8 cellular contexts compared by ENCODE assay signal in the genomic region with DNA sequence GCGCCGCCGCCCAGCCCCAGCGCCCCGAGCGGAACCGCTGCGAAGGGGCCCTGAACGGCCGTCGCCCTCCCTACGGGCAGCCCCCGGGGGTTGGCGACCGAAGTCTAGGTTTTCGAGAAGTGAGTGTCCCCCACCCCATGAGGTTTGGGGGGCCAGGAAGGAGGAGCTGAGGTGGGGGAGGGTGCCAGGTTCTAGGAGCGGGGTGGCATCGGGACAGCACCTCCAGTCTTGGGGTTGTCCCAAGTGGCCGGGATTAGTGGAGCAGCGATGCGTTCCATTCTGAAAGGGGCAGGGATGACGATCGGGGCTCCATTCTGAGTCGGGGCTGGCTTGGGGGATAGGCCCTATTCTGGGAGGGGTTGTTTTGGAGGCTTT. TPM values are rescaled to one million over a fixed set of nuclear protein-coding genes. Genes with fewer than 3 reads are reported as not detected.
DNase-seq lines count a peak whose midpoint lies in the region; ATAC-seq and TF ChIP-seq lines count a peak whose summit lies in the region.

No MANE protein-coding gene starts in this region.

- H3K27ac ChIP-seq in PC-3 (ENCODE audit: low read length): no peak overlapping the region
- peak overlapping the region; percentile 62 for H3K27ac ChIP-seq in duodenal mucosa (ENCODE audit: low read depth, low read length)

- H3K36me3 ChIP-seq in PC-3 (ENCODE audit: low read depth, low read length) (no peaks in the 10 kb centered on the region), duodenal mucosa (ENCODE audit: control insufficient read depth in 1 of 2, insufficient read depth in 2 of 2, low read length in 2 of 2) (peaks cover 8 to 10% of the 10 kb centered on the region in 2 donors), mucosa of stomach (ENCODE audit: control insufficient read depth, insufficient read depth, low read length) (peaks cover 5% of the 10 kb centered on the region)

- peak overlapping the region; percentile 71 for H3K9ac ChIP-seq in PC-3 (ENCODE audit: low read length)
- H3K9ac ChIP-seq in duodenal mucosa (ENCODE audit: low read depth in 1 of 2, low read length in 2 of 2): peak overlapping the region; percentile 83 to 86
- peak overlapping the region; percentile 81 for H3K9ac ChIP-seq in mucosa of stomach (ENCODE audit: low read length)

- H3K9me3 ChIP-seq in PC-3 (ENCODE audit: low read length) (no peaks in the 10 kb centered on the region), duodenal mucosa (ENCODE audit: control insufficient read depth in 1 of 2, low read length in 2 of 2) (no peaks in the 10 kb centered on the region), mucosa of stomach (ENCODE audit: control insufficient read depth, low read length) (no peaks in the 10 kb centered on the region)

- ATAC-seq in PC-3: peak; percentile 21
- no peak for ATAC-seq in GM18909 (IDR thresholded peaks at IDR 0.05; ENCODE audit: poor library complexity, unreplicated experiment)

- H3K4me1 ChIP-seq in PC-3 (ENCODE audit: insufficient read depth, low read length): peaks cover 13% of the 10 kb centered on the region; the same call in 1 of the 2 replicates
- peaks cover 11 to 20% of the 10 kb centered on the region in 2 donors for H3K4me1 ChIP-seq in duodenal mucosa (ENCODE audit: control insufficient read depth in 1 of 2, insufficient read depth in 2 of 2, low read length in 2 of 2)
- H3K4me1 ChIP-seq in mucosa of stomach (ENCODE audit: control insufficient read depth, insufficient read depth, low read length): peaks cover 23% of the 10 kb centered on the region

- H3K27me3 ChIP-seq in PC-3 (ENCODE audit: low read length) (no peaks in the 10 kb centered on the region), duodenal mucosa (ENCODE audit: control insufficient read depth in 1 of 2, insufficient read depth in 2 of 2, low read length in 2 of 2) (no peaks in the 10 kb centered on the region), mucosa of stomach (ENCODE audit: control insufficient read depth, insufficient read depth, low read length) (no peaks in the 10 kb centered on the region)

- no peaks in the 10 kb centered on the region for H4K20me1 ChIP-seq in PC-3 (ENCODE audit: low read length)

- BruUV-seq in PC-3 (replicated peaks; lab: Mats Ljungman, UMichigan): no TSS peak

- peak overlapping the region; percentile 98 for H2AFZ ChIP-seq in PC-3 (ENCODE audit: low read length)

- H3K79me2 ChIP-seq in PC-3 (ENCODE audit: low read length): peaks cover 4% of the 10 kb centered on the region; the same call in 1 of the 2 replicates

- H3K9me2 ChIP-seq in PC-3 (replicated peaks; ENCODE audit: low read length): no peaks in the 10 kb centered on the region

- DNase-seq in NCI-H82 (lab: John Stamatoyannopoulos, UW): peak; percentile 25
- DNase-seq in NCI-H82 treated with DMSO at 0.1 percent for 48 hours (lab: John Stamatoyannopoulos, UW; ENCODE audit: unreplicated experiment): no peak
- no peak for DNase-seq in PC-3
- DNase-seq in GDM1 (lab: John Stamatoyannopoulos, UW): no peak
- DNase-seq in kidney glomerular epithelial cell (lab: John Stamatoyannopoulos, UW): no peak

- no peak for TF ChIP-seq CTCF in PC-3 (conservative IDR thresholded peaks at IDR 0.05; ENCODE audit: low read depth, low read length)

- H3K4me3 ChIP-seq in PC-3 (ENCODE audit: low read length): peak overlapping the region; percentile 95
- H3K4me3 ChIP-seq in duodenal mucosa (ENCODE audit: low read depth in 1 of 2, low read length in 2 of 2): peak overlapping the region; percentile 85 to 95
- peak overlapping the region; percentile 89 for H3K4me3 ChIP-seq in mucosa of stomach (ENCODE audit: low read length)

- intact Hi-C loops in PC-3 (cut with micrococcal nuclease): loop anchor here (1.0 to 2.0 kb wide), 3 partner anchors 82 to 102 kb away; partner anchors contain the start of genes ARL2 and SNX15

- H3F3A ChIP-seq in PC-3 (ENCODE audit: low read length, unreplicated experiment): no peaks in the 10 kb centered on the region

- peak overlapping the region; percentile 95 for H3K4me2 ChIP-seq in PC-3 (ENCODE audit: low read length)

- POLR2A ChIA-PET in PC-3 (lab: Charles Lee; ENCODE audit: unreplicated experiment): interaction anchor here (0.6 kb wide), 1 partner anchor 9 kb away, joined by 5 read pairs; no protein-coding TSS in a partner anchor

- CTCF ChIA-PET in PC-3 (lab: Charles Lee): no interaction called here

RNA-seq across cellular contexts. Expression of gene PPP2R5B, which starts 0.4 kb away (rescaled TPM):
- total RNA-seq in PC-3 (2014; rRNA removed): 24.9 and 31.3 TPM in 2 replicates

RNA-seq across cellular contexts. Expression of gene ATG2A, which starts 7.9 kb away (rescaled TPM):
- 45.6 and 51.4 TPM in 2 replicates for total RNA-seq in PC-3 (2014; rRNA removed)

RNA-seq across cellular contexts. Expression of gene GPHA2, which starts 10.8 kb away (rescaled TPM):
- not detected in 2 replicates for total RNA-seq in PC-3 (2014; rRNA removed)

RNA-seq across cellular contexts. Expression of gene EHD1, which starts 46.5 kb away (rescaled TPM):
- 340 and 370 TPM in 2 replicates for total RNA-seq in PC-3 (2014; rRNA removed)

RNA-seq across cellular contexts. Expression of gene MAJIN, which starts 47.0 kb away (rescaled TPM):
- not detected in 2 replicates for total RNA-seq in PC-3 (2014; rRNA removed)
